ENCODE assay signal across 1 cellular context in the genomic region with DNA sequence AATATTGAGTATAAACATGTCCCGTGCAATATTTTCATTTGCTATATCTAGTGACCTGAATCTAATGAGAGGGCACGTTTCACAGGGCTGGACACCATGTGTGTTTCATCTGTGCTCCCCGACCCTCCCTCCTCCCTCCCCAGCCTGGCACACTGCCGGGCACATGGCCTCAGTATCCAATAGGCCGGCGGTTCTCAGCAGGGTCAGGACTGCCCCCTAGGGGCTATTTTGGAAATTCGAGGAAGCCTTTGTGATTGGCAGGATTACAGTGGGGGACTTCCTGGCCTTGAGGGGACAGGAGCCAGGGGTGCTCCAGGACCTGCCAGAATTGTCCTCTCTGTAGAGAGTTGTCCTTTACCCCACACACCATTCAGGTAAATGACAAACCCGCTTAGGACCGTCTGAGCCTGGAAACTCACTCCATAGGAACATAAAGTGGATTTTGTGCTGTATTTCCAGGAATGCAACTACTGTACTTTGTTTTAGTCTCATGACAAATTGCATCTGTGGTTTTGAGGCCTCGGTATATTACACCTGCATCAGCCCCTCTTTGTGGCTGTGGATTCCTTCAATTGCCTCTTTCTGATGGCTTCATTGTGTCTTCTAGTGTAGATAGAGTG.
TF ChIP-seq lines count a peak whose summit lies in the region.

No MANE protein-coding gene starts in this region.

TF ChIP-seq in K562, 482 proteins besides CTCF, POLR2A, EP300 and RAD21 (continued from another document and continues in another):
- TF ChIP-seq, protein P1, sequence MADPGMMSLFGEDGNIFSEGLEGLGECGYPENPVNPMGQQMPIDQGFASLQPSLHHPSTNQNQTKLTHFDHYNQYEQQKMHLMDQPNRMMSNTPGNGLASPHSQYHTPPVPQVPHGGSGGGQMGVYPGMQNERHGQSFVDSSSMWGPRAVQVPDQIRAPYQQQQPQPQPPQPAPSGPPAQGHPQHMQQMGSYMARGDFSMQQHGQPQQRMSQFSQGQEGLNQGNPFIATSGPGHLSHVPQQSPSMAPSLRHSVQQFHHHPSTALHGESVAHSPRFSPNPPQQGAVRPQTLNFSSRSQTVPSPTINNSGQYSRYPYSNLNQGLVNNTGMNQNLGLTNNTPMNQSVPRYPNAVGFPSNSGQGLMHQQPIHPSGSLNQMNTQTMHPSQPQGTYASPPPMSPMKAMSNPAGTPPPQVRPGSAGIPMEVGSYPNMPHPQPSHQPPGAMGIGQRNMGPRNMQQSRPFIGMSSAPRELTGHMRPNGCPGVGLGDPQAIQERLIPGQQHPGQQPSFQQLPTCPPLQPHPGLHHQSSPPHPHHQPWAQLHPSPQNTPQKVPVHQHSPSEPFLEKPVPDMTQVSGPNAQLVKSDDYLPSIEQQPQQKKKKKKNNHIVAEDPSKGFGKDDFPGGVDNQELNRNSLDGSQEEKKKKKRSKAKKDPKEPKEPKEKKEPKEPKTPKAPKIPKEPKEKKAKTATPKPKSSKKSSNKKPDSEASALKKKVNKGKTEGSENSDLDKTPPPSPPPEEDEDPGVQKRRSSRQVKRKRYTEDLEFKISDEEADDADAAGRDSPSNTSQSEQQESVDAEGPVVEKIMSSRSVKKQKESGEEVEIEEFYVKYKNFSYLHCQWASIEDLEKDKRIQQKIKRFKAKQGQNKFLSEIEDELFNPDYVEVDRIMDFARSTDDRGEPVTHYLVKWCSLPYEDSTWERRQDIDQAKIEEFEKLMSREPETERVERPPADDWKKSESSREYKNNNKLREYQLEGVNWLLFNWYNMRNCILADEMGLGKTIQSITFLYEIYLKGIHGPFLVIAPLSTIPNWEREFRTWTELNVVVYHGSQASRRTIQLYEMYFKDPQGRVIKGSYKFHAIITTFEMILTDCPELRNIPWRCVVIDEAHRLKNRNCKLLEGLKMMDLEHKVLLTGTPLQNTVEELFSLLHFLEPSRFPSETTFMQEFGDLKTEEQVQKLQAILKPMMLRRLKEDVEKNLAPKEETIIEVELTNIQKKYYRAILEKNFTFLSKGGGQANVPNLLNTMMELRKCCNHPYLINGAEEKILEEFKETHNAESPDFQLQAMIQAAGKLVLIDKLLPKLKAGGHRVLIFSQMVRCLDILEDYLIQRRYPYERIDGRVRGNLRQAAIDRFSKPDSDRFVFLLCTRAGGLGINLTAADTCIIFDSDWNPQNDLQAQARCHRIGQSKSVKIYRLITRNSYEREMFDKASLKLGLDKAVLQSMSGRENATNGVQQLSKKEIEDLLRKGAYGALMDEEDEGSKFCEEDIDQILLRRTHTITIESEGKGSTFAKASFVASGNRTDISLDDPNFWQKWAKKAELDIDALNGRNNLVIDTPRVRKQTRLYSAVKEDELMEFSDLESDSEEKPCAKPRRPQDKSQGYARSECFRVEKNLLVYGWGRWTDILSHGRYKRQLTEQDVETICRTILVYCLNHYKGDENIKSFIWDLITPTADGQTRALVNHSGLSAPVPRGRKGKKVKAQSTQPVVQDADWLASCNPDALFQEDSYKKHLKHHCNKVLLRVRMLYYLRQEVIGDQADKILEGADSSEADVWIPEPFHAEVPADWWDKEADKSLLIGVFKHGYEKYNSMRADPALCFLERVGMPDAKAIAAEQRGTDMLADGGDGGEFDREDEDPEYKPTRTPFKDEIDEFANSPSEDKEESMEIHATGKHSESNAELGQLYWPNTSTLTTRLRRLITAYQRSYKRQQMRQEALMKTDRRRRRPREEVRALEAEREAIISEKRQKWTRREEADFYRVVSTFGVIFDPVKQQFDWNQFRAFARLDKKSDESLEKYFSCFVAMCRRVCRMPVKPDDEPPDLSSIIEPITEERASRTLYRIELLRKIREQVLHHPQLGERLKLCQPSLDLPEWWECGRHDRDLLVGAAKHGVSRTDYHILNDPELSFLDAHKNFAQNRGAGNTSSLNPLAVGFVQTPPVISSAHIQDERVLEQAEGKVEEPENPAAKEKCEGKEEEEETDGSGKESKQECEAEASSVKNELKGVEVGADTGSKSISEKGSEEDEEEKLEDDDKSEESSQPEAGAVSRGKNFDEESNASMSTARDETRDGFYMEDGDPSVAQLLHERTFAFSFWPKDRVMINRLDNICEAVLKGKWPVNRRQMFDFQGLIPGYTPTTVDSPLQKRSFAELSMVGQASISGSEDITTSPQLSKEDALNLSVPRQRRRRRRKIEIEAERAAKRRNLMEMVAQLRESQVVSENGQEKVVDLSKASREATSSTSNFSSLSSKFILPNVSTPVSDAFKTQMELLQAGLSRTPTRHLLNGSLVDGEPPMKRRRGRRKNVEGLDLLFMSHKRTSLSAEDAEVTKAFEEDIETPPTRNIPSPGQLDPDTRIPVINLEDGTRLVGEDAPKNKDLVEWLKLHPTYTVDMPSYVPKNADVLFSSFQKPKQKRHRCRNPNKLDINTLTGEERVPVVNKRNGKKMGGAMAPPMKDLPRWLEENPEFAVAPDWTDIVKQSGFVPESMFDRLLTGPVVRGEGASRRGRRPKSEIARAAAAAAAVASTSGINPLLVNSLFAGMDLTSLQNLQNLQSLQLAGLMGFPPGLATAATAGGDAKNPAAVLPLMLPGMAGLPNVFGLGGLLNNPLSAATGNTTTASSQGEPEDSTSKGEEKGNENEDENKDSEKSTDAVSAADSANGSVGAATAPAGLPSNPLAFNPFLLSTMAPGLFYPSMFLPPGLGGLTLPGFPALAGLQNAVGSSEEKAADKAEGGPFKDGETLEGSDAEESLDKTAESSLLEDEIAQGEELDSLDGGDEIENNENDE (IDR thresholded peaks at IDR 0.05; ENCODE audit: low read depth, low read length), result no peak
- TF ChIP-seq, protein P2, sequence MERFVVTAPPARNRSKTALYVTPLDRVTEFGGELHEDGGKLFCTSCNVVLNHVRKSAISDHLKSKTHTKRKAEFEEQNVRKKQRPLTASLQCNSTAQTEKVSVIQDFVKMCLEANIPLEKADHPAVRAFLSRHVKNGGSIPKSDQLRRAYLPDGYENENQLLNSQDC (CRISPR knock-in tag; IDR thresholded peaks at IDR 0.05), result no peak
- TF ChIP-seq, protein P3, sequence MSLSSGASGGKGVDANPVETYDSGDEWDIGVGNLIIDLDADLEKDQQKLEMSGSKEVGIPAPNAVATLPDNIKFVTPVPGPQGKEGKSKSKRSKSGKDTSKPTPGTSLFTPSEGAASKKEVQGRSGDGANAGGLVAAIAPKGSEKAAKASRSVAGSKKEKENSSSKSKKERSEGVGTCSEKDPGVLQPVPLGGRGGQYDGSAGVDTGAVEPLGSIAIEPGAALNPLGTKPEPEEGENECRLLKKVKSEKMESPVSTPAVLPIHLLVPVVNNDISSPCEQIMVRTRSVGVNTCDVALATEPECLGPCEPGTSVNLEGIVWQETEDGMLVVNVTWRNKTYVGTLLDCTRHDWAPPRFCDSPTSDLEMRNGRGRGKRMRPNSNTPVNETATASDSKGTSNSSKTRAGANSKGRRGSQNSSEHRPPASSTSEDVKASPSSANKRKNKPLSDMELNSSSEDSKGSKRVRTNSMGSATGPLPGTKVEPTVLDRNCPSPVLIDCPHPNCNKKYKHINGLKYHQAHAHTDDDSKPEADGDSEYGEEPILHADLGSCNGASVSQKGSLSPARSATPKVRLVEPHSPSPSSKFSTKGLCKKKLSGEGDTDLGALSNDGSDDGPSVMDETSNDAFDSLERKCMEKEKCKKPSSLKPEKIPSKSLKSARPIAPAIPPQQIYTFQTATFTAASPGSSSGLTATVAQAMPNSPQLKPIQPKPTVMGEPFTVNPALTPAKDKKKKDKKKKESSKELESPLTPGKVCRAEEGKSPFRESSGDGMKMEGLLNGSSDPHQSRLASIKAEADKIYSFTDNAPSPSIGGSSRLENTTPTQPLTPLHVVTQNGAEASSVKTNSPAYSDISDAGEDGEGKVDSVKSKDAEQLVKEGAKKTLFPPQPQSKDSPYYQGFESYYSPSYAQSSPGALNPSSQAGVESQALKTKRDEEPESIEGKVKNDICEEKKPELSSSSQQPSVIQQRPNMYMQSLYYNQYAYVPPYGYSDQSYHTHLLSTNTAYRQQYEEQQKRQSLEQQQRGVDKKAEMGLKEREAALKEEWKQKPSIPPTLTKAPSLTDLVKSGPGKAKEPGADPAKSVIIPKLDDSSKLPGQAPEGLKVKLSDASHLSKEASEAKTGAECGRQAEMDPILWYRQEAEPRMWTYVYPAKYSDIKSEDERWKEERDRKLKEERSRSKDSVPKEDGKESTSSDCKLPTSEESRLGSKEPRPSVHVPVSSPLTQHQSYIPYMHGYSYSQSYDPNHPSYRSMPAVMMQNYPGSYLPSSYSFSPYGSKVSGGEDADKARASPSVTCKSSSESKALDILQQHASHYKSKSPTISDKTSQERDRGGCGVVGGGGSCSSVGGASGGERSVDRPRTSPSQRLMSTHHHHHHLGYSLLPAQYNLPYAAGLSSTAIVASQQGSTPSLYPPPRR (CRISPR knock-in tag; IDR thresholded peaks at IDR 0.05; ENCODE audit: borderline replicate concordance), result no peak
- TF ChIP-seq ZNF263 (CRISPR knock-in tag; IDR thresholded peaks at IDR 0.05; ENCODE audit: borderline replicate concordance) (peak; percentile 59; the same call in 1 of the 2 replicates), CC2D1A (IDR thresholded peaks at IDR 0.05) (0 out of 2 replicates have a peak, but pooled peaks have one; percentile 31), CBFB (CRISPR knock-in tag; IDR thresholded peaks at IDR 0.05) (no peak), NFIC (IDR thresholded peaks at IDR 0.05) (peak; percentile 74), FOXK1 (CRISPR knock-in tag; IDR thresholded peaks at IDR 0.05; ENCODE audit: borderline replicate concordance) (no peak), MED1 (CRISPR knock-in tag; IDR thresholded peaks at IDR 0.05; ENCODE audit: borderline replicate concordance) (no peak), TAL1 (IDR thresholded peaks at IDR 0.05) (no peak), ZNF695 (CRISPR knock-in tag; IDR thresholded peaks at IDR 0.05) (no peak)
- TF ChIP-seq, protein P4, sequence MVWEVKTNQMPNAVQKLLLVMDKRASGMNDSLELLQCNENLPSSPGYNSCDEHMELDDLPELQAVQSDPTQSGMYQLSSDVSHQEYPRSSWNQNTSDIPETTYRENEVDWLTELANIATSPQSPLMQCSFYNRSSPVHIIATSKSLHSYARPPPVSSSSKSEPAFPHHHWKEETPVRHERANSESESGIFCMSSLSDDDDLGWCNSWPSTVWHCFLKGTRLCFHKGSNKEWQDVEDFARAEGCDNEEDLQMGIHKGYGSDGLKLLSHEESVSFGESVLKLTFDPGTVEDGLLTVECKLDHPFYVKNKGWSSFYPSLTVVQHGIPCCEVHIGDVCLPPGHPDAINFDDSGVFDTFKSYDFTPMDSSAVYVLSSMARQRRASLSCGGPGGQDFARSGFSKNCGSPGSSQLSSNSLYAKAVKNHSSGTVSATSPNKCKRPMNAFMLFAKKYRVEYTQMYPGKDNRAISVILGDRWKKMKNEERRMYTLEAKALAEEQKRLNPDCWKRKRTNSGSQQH (CRISPR knock-in tag; IDR thresholded peaks at IDR 0.05), result no peak
- TF ChIP-seq, protein P5, sequence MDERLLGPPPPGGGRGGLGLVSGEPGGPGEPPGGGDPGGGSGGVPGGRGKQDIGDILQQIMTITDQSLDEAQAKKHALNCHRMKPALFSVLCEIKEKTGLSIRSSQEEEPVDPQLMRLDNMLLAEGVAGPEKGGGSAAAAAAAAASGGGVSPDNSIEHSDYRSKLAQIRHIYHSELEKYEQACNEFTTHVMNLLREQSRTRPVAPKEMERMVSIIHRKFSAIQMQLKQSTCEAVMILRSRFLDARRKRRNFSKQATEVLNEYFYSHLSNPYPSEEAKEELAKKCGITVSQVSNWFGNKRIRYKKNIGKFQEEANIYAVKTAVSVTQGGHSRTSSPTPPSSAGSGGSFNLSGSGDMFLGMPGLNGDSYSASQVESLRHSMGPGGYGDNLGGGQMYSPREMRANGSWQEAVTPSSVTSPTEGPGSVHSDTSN (CRISPR knock-in tag; IDR thresholded peaks at IDR 0.05; ENCODE audit: low read depth), result no peak
- TF ChIP-seq, protein P5 (tag; conservative IDR thresholded peaks at IDR 0.05; ENCODE audit: low read depth), result 0 out of 2 replicates have a peak, but pooled peaks have one; percentile 30
- TF ChIP-seq, protein P6, sequence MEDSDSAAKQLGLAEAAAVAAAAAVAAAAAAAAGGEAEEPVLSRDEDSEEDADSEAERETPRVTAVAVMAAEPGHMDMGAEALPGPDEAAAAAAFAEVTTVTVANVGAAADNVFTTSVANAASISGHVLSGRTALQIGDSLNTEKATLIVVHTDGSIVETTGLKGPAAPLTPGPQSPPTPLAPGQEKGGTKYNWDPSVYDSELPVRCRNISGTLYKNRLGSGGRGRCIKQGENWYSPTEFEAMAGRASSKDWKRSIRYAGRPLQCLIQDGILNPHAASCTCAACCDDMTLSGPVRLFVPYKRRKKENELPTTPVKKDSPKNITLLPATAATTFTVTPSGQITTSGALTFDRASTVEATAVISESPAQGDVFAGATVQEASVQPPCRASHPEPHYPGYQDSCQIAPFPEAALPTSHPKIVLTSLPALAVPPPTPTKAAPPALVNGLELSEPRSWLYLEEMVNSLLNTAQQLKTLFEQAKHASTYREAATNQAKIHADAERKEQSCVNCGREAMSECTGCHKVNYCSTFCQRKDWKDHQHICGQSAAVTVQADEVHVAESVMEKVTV (CRISPR knock-in tag; IDR thresholded peaks at IDR 0.05), result peak; percentile 59
- TF ChIP-seq, protein P7, sequence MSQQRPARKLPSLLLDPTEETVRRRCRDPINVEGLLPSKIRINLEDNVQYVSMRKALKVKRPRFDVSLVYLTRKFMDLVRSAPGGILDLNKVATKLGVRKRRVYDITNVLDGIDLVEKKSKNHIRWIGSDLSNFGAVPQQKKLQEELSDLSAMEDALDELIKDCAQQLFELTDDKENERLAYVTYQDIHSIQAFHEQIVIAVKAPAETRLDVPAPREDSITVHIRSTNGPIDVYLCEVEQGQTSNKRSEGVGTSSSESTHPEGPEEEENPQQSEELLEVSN (IDR thresholded peaks at IDR 0.05; ENCODE audit: borderline replicate concordance in 1 of 2, extremely low read depth in 1 of 2, insufficient read depth in 1 of 2, insufficient read length in 1 of 2, low read depth in 1 of 2, low read length in 1 of 2, poor library complexity in 1 of 2, severe bottlenecking in 1 of 2), result peak in 1 of 2 experiments; percentile 42
- TF ChIP-seq, protein P8, sequence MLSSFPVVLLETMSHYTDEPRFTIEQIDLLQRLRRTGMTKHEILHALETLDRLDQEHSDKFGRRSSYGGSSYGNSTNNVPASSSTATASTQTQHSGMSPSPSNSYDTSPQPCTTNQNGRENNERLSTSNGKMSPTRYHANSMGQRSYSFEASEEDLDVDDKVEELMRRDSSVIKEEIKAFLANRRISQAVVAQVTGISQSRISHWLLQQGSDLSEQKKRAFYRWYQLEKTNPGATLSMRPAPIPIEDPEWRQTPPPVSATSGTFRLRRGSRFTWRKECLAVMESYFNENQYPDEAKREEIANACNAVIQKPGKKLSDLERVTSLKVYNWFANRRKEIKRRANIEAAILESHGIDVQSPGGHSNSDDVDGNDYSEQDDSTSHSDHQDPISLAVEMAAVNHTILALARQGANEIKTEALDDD (IDR thresholded peaks at IDR 0.05), result no peak
- TF ChIP-seq, protein P9, sequence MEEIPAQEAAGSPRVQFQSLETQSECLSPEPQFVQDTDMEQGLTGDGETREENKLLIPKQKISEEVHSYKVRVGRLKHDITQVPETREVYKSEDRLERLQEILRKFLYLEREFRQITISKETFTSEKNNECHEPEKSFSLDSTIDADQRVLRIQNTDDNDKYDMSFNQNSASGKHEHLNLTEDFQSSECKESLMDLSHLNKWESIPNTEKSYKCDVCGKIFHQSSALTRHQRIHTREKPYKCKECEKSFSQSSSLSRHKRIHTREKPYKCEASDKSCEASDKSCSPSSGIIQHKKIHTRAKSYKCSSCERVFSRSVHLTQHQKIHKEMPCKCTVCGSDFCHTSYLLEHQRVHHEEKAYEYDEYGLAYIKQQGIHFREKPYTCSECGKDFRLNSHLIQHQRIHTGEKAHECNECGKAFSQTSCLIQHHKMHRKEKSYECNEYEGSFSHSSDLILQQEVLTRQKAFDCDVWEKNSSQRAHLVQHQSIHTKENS (CRISPR knock-in tag; IDR thresholded peaks at IDR 0.05), result no peak
